Comparison of ENCODE assay signal across 1 cellular context in the genomic region with DNA sequence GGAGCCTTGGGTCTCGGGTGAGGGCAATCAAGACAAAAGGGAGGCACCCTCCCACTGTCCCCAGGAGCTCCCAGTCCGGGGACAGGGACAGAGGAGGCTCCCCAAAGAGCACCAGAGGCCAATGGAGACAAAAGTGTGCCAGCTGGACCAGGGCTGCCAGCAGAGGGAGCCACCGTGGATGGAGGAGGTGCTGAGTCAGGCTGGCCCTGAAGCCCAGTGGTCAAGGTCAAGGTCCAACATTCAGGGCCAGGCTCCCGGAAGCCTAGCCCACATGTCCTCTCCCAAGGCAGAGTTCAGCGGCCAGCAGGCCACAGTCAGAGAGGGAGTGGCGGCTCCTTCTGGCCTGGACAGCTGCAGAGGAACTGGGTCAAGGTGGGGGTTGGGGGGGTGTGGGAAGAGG.
A peak's percentile ranks its signal among the peaks of the same experiment; 100 is the strongest.
TF ChIP-seq lines count a peak whose summit lies in the region.

No MANE protein-coding gene starts in this region.

TF ChIP-seq in HepG2, 621 proteins besides CTCF, POLR2A, EP300 and RAD21 (continued from another document):
- TF ChIP-seq ZSCAN21 (CRISPR knock-in tag; IDR thresholded peaks at IDR 0.05; ENCODE audit: borderline replicate concordance), result no peak; the same call in 1 of the 2 replicates
- no peak for TF ChIP-seq NPAS2 (CRISPR knock-in tag; IDR thresholded peaks at IDR 0.05; ENCODE audit: borderline replicate concordance)
- no peak for TF ChIP-seq HMGA1 (CRISPR knock-in tag; conservative IDR thresholded peaks at IDR 0.05)
- no peak for TF ChIP-seq RBAK (CRISPR knock-in tag; IDR thresholded peaks at IDR 0.05)
- peak; percentile 92 for TF ChIP-seq TBL1XR1 (IDR thresholded peaks at IDR 0.05; ENCODE audit: borderline replicate concordance, low read length, partially characterized antibody)
- peak; percentile 91 for TF ChIP-seq ESRRA (CRISPR knock-in tag; IDR thresholded peaks at IDR 0.05; ENCODE audit: low read depth)
- peak; percentile 90 for TF ChIP-seq ELF3 (CRISPR knock-in tag; IDR thresholded peaks at IDR 0.05)
- 0 out of 2 replicates have a peak, but pooled peaks have one; percentile 17 for TF ChIP-seq NR2F2 (IDR thresholded peaks at IDR 0.05; ENCODE audit: borderline replicate concordance, low read depth)
- peak; percentile 50; the same call in 1 of the 2 replicates for TF ChIP-seq SP5 (CRISPR knock-in tag; IDR thresholded peaks at IDR 0.05; ENCODE audit: borderline replicate concordance, low read depth)
